In the genomic region with DNA sequence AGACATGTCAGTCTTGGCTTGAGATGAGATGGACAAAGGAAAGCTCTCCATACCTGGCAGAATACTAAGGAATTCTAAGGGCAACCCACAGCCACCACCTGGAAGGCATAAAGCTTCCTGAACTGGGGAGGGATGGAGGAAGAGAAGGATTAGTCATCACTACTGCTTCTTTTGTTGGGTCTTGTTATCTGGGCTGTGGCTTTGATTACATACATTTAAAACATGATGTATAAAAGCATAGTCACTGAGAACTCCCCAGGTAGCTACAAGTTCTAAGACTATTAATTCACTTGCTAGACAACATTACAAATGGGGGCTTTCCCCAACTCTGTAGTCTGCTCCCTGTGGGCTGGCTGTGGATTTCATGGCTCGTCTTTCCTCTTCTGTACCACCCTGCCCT, we compare ENCODE assay signal across 16 cellular contexts. TPM values are rescaled to one million over a fixed set of nuclear protein-coding genes. Genes with fewer than 3 reads are reported as not detected.
DNase-seq lines count a peak whose midpoint lies in the region; ATAC-seq, FAIRE-seq and TF ChIP-seq lines count a peak whose summit lies in the region.
"Had no signal": no experiment of that assay in that cellular context is flagged by ENCODE, and none has a peak within 500 bp of the region (broad histone marks: within the 10 kb centered on the region; RNA-seq: fewer than 3 reads in every experiment).

No MANE protein-coding gene starts in this region.

- DNase-seq in activated CD4-positive, alpha-beta T cell treated with anti-CD3 and anti-CD28 coated beads, Interleukin-2, amount 10 ng/mL, durations not matched to agents 7 days and 5 days: no peak
- no peak for DNase-seq in activated CD4-positive, alpha-beta T cell treated with anti-CD3 and anti-CD28 coated beads for 48 hours
- peak; percentile 9 for DNase-seq in LoVo (ENCODE audit: low spot score)
- DNase-seq in astrocyte (ENCODE audit: low read depth): peak; percentile 45
- peak; percentile 55 for DNase-seq in kidney tubule cell (ENCODE audit: low spot score)
- no peak for DNase-seq in AG20443 (ENCODE audit: low spot score)
- DNase-seq in ecto neural progenitor cell (ENCODE audit: low spot score): no peak
- DNase-seq: ACHN; activated CD4-positive, CD25-positive, alpha-beta regulatory T cell; activated effector memory CD4-positive, alpha-beta T cell treated with Interleukin-2 at 50 U/mL for 16 hours; pancreas; stimulated activated CD4-positive, alpha-beta T cell treated with anti-CD3 and anti-CD28 coated beads, Interleukin-12 subunit alpha, Interleukin-12 subunit beta, amount 100 ng/mL, for 4 hours had no signal

- H3K27me3 Mint-ChIP-seq in activated CD4-positive, alpha-beta T cell treated with anti-CD3 and anti-CD28 coated beads, Interleukin-2, amount 10 ng/mL, durations not matched to agents 7 days and 5 days: no peaks in the 10 kb centered on the region
- H3K27me3 Mint-ChIP-seq in astrocyte (ENCODE audit: low read depth, unreplicated experiment): no peaks in the 10 kb centered on the region

- no peak overlapping the region for H3K27ac ChIP-seq in astrocyte (ENCODE audit: low read depth, low read length)
- H3K27ac ChIP-seq: pancreas, SJSA1, thoracic aorta had no signal

- peaks cover 6% of the 10 kb centered on the region for H3K4me1 ChIP-seq in astrocyte (ENCODE audit: insufficient read depth, low read length)
- H3K4me1 ChIP-seq: pancreas, SJSA1 had no signal

- H2AFZ ChIP-seq in astrocyte (ENCODE audit: low read depth, low read length): no peak overlapping the region

- no peak for FAIRE-seq in astrocyte (lab: Jason Lieb, UNC)
- FAIRE-seq: HTR-8/SVneo, pancreas had no signal

- H4K20me1 ChIP-seq in astrocyte (ENCODE audit: insufficient read depth, low read length): peaks cover 75% of the 10 kb centered on the region

- H3K9me3 ChIP-seq in astrocyte (ENCODE audit: insufficient read depth, low read depth, low read length): no peaks in the 10 kb centered on the region
- H3K9me3 ChIP-seq: pancreas, SJSA1, thoracic aorta had no signal

- no peak overlapping the region for H3K4me3 ChIP-seq in astrocyte (ENCODE audit: insufficient read depth, low read depth, low read length)
- H3K4me3 ChIP-seq: pancreas, SJSA1, thoracic aorta had no signal

- no peaks in the 10 kb centered on the region for H3K27me3 ChIP-seq in astrocyte (ENCODE audit: insufficient read depth, low read length)
- H3K27me3 ChIP-seq: pancreas, SJSA1 had no signal

- H3K4me2 ChIP-seq in astrocyte (ENCODE audit: low read length): peak overlapping the region; percentile 1

- peaks cover 22% of the 10 kb centered on the region for H3K36me3 ChIP-seq in astrocyte (ENCODE audit: insufficient read depth, low read length)

- peaks cover 22% of the 10 kb centered on the region for H3K4me1 Mint-ChIP-seq in activated CD4-positive, alpha-beta T cell treated with anti-CD3 and anti-CD28 coated beads, Interleukin-2, amount 10 ng/mL, durations not matched to agents 7 days and 5 days
- peaks cover 9% of the 10 kb centered on the region for H3K4me1 Mint-ChIP-seq in astrocyte (ENCODE audit: low read depth, unreplicated experiment)

- CTCF ChIA-PET in activated CD4-positive, alpha-beta T cell treated with anti-CD3 and anti-CD28 coated beads, Interleukin-2, amount 10 ng/mL, durations not matched to agents 7 days and 5 days (lab: Charles Lee): interaction anchor here (1.1 kb wide), 2 partner anchors 11 to 36 kb away, joined by 3 to 6 read pairs; no protein-coding TSS in a partner anchor

- no peak for TF ChIP-seq CTCF in astrocyte (IDR thresholded peaks at IDR 0.05; ENCODE audit: insufficient read depth, low read depth, low read length)

- peaks cover 33% of the 10 kb centered on the region for H3K79me2 ChIP-seq in astrocyte (ENCODE audit: insufficient read depth, low read length)

- no peaks in the 10 kb centered on the region for H3K9me3 Mint-ChIP-seq in activated CD4-positive, alpha-beta T cell treated with anti-CD3 and anti-CD28 coated beads, Interleukin-2, amount 10 ng/mL, durations not matched to agents 7 days and 5 days
- H3K9me3 Mint-ChIP-seq in astrocyte (ENCODE audit: unreplicated experiment): no peaks in the 10 kb centered on the region

- no peak overlapping the region for H3K4me3 Mint-ChIP-seq in activated CD4-positive, alpha-beta T cell treated with anti-CD3 and anti-CD28 coated beads, Interleukin-2, amount 10 ng/mL, durations not matched to agents 7 days and 5 days
- H3K4me3 Mint-ChIP-seq in astrocyte (ENCODE audit: unreplicated experiment): no peak overlapping the region

- peaks cover 49% of the 10 kb centered on the region for H3K36me3 Mint-ChIP-seq in activated CD4-positive, alpha-beta T cell treated with anti-CD3 and anti-CD28 coated beads, Interleukin-2, amount 10 ng/mL, durations not matched to agents 7 days and 5 days (ENCODE audit: low read depth)
- H3K36me3 Mint-ChIP-seq in astrocyte (ENCODE audit: low read depth, unreplicated experiment): peaks cover 5% of the 10 kb centered on the region

- POLR2A ChIA-PET in activated CD4-positive, alpha-beta T cell treated with anti-CD3 and anti-CD28 coated beads, Interleukin-2, amount 10 ng/mL, durations not matched to agents 7 days and 5 days (lab: Charles Lee): no interaction called here

- H3K27ac Mint-ChIP-seq in activated CD4-positive, alpha-beta T cell treated with anti-CD3 and anti-CD28 coated beads, Interleukin-2, amount 10 ng/mL, durations not matched to agents 7 days and 5 days: peak overlapping the region; percentile 54
- peak overlapping the region; percentile 15 for H3K27ac Mint-ChIP-seq in astrocyte (ENCODE audit: unreplicated experiment)

- H3K9ac ChIP-seq in astrocyte (ENCODE audit: low read length): no peak overlapping the region

- ATAC-seq in GM21423 (IDR thresholded peaks at IDR 0.05; ENCODE audit: unreplicated experiment): no peak
- ATAC-seq: pancreas had no signal

RNA-seq across cellular contexts. Expression of a gene that starts 58.2 kb away (rescaled TPM):
- total RNA-seq in activated CD4-positive, alpha-beta T cell treated with anti-CD3 and anti-CD28 coated beads, Interleukin-2, amount 10 ng/mL, durations not matched to agents 7 days and 5 days: 10 to 100 TPM; 82.7 to 84.8 TPM
- 50.5 and 53.3 TPM in 2 replicates for total RNA-seq in astrocyte

Comparison
In these comparisons a context has a peak if more than half of its experiments do, and no peak if none do; other contexts are left out.
1. DNase-seq: peak in LoVo (single experiment), astrocyte (single experiment) and kidney tubule cell (single experiment); none in activated CD4-positive, alpha-beta T cell treated with anti-CD3 and anti-CD28 coated beads, Interleukin-2, amount 10 ng/mL, durations not matched to agents 7 days and 5 days (single experiment), activated CD4-positive, alpha-beta T cell treated with anti-CD3 and anti-CD28 coated beads for 48 hours (single experiment), AG20443 (single experiment) and ecto neural progenitor cell (single experiment).